Comparison of ENCODE assay signal across 26 cellular contexts in the genomic region with DNA sequence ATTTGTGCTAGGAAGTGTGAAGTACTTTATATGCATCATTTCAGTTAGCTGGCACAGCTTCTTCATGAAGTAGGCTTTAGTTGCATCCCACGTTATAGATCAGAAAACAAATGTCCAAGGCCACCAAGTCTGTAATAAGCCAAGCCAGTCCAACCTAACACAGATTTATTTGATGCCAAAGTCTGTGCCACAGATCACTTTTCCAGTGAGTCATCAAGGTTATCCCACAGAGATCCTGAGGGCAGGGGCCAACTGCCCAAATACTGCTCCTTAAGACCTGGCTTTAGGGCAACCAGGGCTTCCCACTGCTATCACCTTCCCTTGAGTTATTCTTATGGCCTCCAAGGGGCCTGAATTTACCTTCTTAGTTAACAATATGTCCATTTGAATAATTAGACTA.
DNase-seq lines count a peak whose midpoint lies in the region; ATAC-seq and TF ChIP-seq lines count a peak whose summit lies in the region.
"Had no signal": no experiment of that assay in that cellular context is flagged by ENCODE, and none has a peak within 500 bp of the region (broad histone marks: within the 10 kb centered on the region; RNA-seq: fewer than 3 reads in every experiment).

No MANE protein-coding gene starts in this region.

- H3K27ac ChIP-seq in smooth muscle cell (ENCODE audit: low read depth): peak overlapping the region; percentile 42
- H3K27ac ChIP-seq: A549, C4-2B, PC-9 had no signal

- H4K20me1 ChIP-seq in smooth muscle cell (ENCODE audit: low read depth): no peaks in the 10 kb centered on the region

- H3K36me3 ChIP-seq in smooth muscle cell (ENCODE audit: low read depth): no peaks in the 10 kb centered on the region

- DNase-seq in EL (peak; percentile 16), M059J (ENCODE audit: low read depth) (peak; percentile 59), left lobe of liver (ENCODE audit: low spot score) (no peak), smooth muscle cell (lab: John Stamatoyannopoulos, UW; ENCODE audit: unreplicated experiment) (no peak), SW480 (ENCODE audit: low spot score) (no peak)
- DNase-seq: Calu3; CD8-positive, alpha-beta memory T cell; DMS79 treated with DMSO at 0.1 percent for 48 hours; H7; Karpas-422; NCI-H1092 treated with DMSO at 0.1 percent for 48 hours; NCI-H1436 treated with DMSO at 0.1 percent for 48 hours; NCI-H1930; NCI-H2107; NCI-H446; NCI-H524 treated with DMSO at 0.1 percent for 48 hours; NCI-H82; NK-92 treated with Interleukin-12 subunit alpha and Interleukin-12 subunit beta, amount 100 ng/mL, for 24 hours; PC-9; RPMI8226; SHP77; T-helper 1 cell had no signal

- TF ChIP-seq CTCF in smooth muscle cell (IDR thresholded peaks at IDR 0.05; ENCODE audit: borderline replicate concordance, insufficient read depth, poor library complexity, severe bottlenecking): no peak

- no peak overlapping the region for H3K9ac ChIP-seq in smooth muscle cell (ENCODE audit: low read depth)

- peaks cover 7% of the 10 kb centered on the region for H3K4me1 ChIP-seq in smooth muscle cell (ENCODE audit: low read depth)
- H3K4me1 ChIP-seq: A549 had no signal

- H3K27me3 ChIP-seq in smooth muscle cell (ENCODE audit: low read depth): no peaks in the 10 kb centered on the region

- H2AFZ ChIP-seq in smooth muscle cell (ENCODE audit: low read depth): no peak overlapping the region
- H2AFZ ChIP-seq: PC-9 had no signal

- no peak overlapping the region for H3K4me3 ChIP-seq in smooth muscle cell
- H3K4me3 ChIP-seq: A549, PC-9 had no signal

- H3K9me3 ChIP-seq in smooth muscle cell (replicated peaks; ENCODE audit: low read depth): no peaks in the 10 kb centered on the region
- H3K9me3 ChIP-seq: A549 had no signal

- peak overlapping the region; percentile 61 for H3K4me2 ChIP-seq in smooth muscle cell
- H3K4me2 ChIP-seq: A549, PC-9 had no signal

- H3F3A ChIP-seq in smooth muscle cell (ENCODE audit: low read depth): no peaks in the 10 kb centered on the region

- WGBS in smooth muscle cell (ENCODE audit: low lambda C conversion rate): 80% methylated on average over 1 of the region's 1 CpG

- no peaks in the 10 kb centered on the region for H3K79me2 ChIP-seq in smooth muscle cell (ENCODE audit: low read depth)

- peak; percentile 48 for ATAC-seq in left lobe of liver
- no peak for ATAC-seq in HG02610 (IDR thresholded peaks at IDR 0.05; ENCODE audit: unreplicated experiment)
- ATAC-seq in HG02852 (IDR thresholded peaks at IDR 0.05; ENCODE audit: unreplicated experiment): no peak
- ATAC-seq: A549 had no signal

Comparison
In these comparisons a context has a peak if more than half of its experiments do, and no peak if none do; other contexts are left out.
1. DNase-seq: peak in EL (single experiment) and M059J (single experiment); none in left lobe of liver (single experiment), smooth muscle cell (single experiment) and SW480 (single experiment).